18 cellular contexts compared by ENCODE assay signal in the genomic region with DNA sequence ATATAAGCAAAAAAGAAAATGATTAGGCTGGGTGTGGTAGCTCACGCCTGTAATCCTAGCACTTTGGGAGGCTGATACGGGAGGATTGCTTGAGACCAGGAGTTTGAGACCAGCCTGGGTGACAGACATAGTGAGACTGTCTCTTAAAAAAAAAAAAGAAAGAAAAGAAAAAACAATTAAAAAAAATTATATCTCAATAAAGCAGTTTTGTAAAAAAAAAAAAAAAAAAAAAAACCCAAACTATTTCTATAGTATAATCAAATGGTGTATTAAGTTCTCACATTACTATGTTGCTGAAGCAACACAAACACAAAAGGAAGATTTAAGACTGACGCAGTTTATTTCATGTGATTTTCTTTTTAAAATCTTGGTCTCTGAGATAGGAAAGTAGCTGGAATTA.
DNase-seq lines count a peak whose midpoint lies in the region; ATAC-seq, FAIRE-seq and TF ChIP-seq lines count a peak whose summit lies in the region.
"Had no signal": no experiment of that assay in that cellular context is flagged by ENCODE, and none has a peak within 500 bp of the region (broad histone marks: within the 10 kb centered on the region; RNA-seq: fewer than 3 reads in every experiment).

No MANE protein-coding gene starts in this region.

- no peak overlapping the region for H3K27ac ChIP-seq in HUES64 (ENCODE audit: low read depth, low read length)
- no peak overlapping the region for H3K27ac ChIP-seq in K562 (ENCODE audit: extremely low read depth, low read depth, low read length)
- no peak overlapping the region for H3K27ac ChIP-seq in right cardiac atrium (ENCODE audit: low read length)
- H3K27ac ChIP-seq: C4-2B had no signal

- peak overlapping the region; percentile 39; the same call in 1 of the 2 replicates for H3K9ac ChIP-seq in HUES64 (ENCODE audit: low read depth, low read length)
- H3K9ac ChIP-seq in K562 (ENCODE audit: insufficient read depth in 1 of 2, low read depth in 2 of 2, low read length in 2 of 2) = no peak overlapping the region

- H3K4me2 ChIP-seq in K562 (ENCODE audit: insufficient read depth, low read length) = no peak overlapping the region

- no peaks in the 10 kb centered on the region for H3K9me1 ChIP-seq in K562 (ENCODE audit: control insufficient read depth, insufficient read depth, low read length)

- TF ChIP-seq RAD21 in K562 (CRISPR knock-in tag; conservative IDR thresholded peaks at IDR 0.05 in 1 of 2, IDR thresholded peaks at IDR 0.05 in 1 of 2) = no peak

- in situ Hi-C loops in K562 (cut with MboI) = no loop called here

- BruUV-seq in K562 (replicated peaks; lab: Mats Ljungman, UMichigan) = no TSS peak

- CTCF ChIA-PET in K562 (lab: Yijun Ruan, JAX; ENCODE audit: low intra/inter-chr PET ratio) = no interaction called here

- H3K36me3 ChIP-seq in HUES64 (ENCODE audit: insufficient read depth, low read length) (no peaks in the 10 kb centered on the region), K562 (ENCODE audit: control insufficient read depth, insufficient read depth, low read length) (no peaks in the 10 kb centered on the region)
- H3K36me3 ChIP-seq: BE2C had no signal

- no peak for TF ChIP-seq CTCF in K562 (IDR thresholded peaks at IDR 0.05 in 2 of 3, conservative IDR thresholded peaks at IDR 0.05 in 1 of 3; ENCODE audit: insufficient read depth in 2 of 3, low read depth in 1 of 3, low read length in 3 of 3)

- FAIRE-seq in G401.6 (lab: Jason Lieb, UNC) = peak; percentile 51
- no peak for FAIRE-seq in K562 (lab: Jason Lieb, UNC)
- FAIRE-seq: GM12892, GM18507, H1 had no signal

- intact Hi-C loops in K562 (cut with micrococcal nuclease) (no loop called here), right cardiac atrium (cut with DNase I) (loop anchor here in 1 of 4 donors (10.0 kb wide), 1 partner anchor 221 kb away; no protein-coding TSS in a partner anchor)

- H3K4me3 ChIP-seq in HUES64 (ENCODE audit: low read length) (no peak overlapping the region), K562 (no peak overlapping the region), right cardiac atrium (ENCODE audit: low read length) (no peak overlapping the region)

- H4K20me1 ChIP-seq in K562 (replicated peaks; ENCODE audit: control insufficient read depth, insufficient read depth, low read length) = no peaks in the 10 kb centered on the region

- no peaks in the 10 kb centered on the region for H3K9me3 ChIP-seq in HUES64 (ENCODE audit: insufficient read depth, low read depth, low read length)
- no peaks in the 10 kb centered on the region for H3K9me3 ChIP-seq in K562 (replicated peaks; ENCODE audit: control insufficient read depth, insufficient read depth, low read depth, low read length)
- H3K9me3 ChIP-seq in right cardiac atrium (ENCODE audit: control insufficient read depth, low read length) = no peaks in the 10 kb centered on the region
- H3K9me3 ChIP-seq: BE2C, Caco-2 had no signal

- H3K27me3 ChIP-seq in HUES64 (ENCODE audit: insufficient read depth, low read length) (no peaks in the 10 kb centered on the region), K562 (ENCODE audit: control insufficient read depth in 2 of 2, insufficient read depth in 2 of 2, low read length in 2 of 2) (no peaks in the 10 kb centered on the region), right cardiac atrium (ENCODE audit: control insufficient read depth, insufficient read depth) (no peaks in the 10 kb centered on the region)
- H3K27me3 ChIP-seq: BE2C had no signal

- no peak for TF ChIP-seq POLR2A in K562 (conservative IDR thresholded peaks at IDR 0.05)

- WGBS in HUES64 = 86% methylated on average over 2 of the region's 3 CpGs
- WGBS in K562 (ENCODE audit: insufficient coverage, low coverage, missing lambda C conversion rate) = 80% methylated on average over 3 of the region's 3 CpGs
- 94% methylated on average over 3 of the region's 3 CpGs for WGBS in right cardiac atrium

- POLR2A ChIA-PET in K562 (lab: Yijun Ruan, JAX) = no interaction called here

- no peak for DNase-seq in K562 (ENCODE audit: extremely low read depth in 1 of 4, low spot score in 3 of 4)
- peak; percentile 8 for DNase-seq in islet precursor cell
- no peak for DNase-seq in NCI-H1417 treated with DMSO at 0.1 percent for 48 hours (lab: John Stamatoyannopoulos, UW)
- no peak for DNase-seq in activated CD4-positive, alpha-beta T cell treated with anti-CD3 and anti-CD28 coated beads for 4 hours
- DNase-seq in OCI-M2 (lab: John Stamatoyannopoulos, UW; ENCODE audit: unreplicated experiment) = no peak
- DNase-seq in right cardiac atrium = no peak
- DNase-seq: 8988T; BE2C; Caco-2; CD4-positive, alpha-beta T cell; GDM1; H9 had no signal

- TF ChIP-seq EP300 in K562 (IDR thresholded peaks at IDR 0.05; ENCODE audit: low read length) = no peak

- no peak overlapping the region for H2AFZ ChIP-seq in K562 (ENCODE audit: low read depth, low read length)

- H3K4me1 ChIP-seq in HUES64 (ENCODE audit: insufficient read depth, low read length) (peaks cover 30% of the 10 kb centered on the region), K562 (replicated peaks in 1 of 2; ENCODE audit: control insufficient read depth in 2 of 2, insufficient read depth in 2 of 2, low read length in 2 of 2) (no peaks in the 10 kb centered on the region), right cardiac atrium (ENCODE audit: control insufficient read depth, insufficient read depth, low read length) (peaks cover 2% of the 10 kb centered on the region)
- H3K4me1 ChIP-seq: Caco-2 had no signal

- ATAC-seq in K562 (no peak), right cardiac atrium (no peak)

- H3K79me2 ChIP-seq in K562 (ENCODE audit: control insufficient read depth, insufficient read depth, low read length) = no peaks in the 10 kb centered on the region

TF ChIP-seq in K562, 482 proteins besides CTCF, POLR2A, EP300 and RAD21:
- TF ChIP-seq ZNF780A (CRISPR knock-in tag; IDR thresholded peaks at IDR 0.05) = no peak
- 0 out of 2 replicates have a peak, but pooled peaks have one; percentile 14 for TF ChIP-seq ZBTB40 (IDR thresholded peaks at IDR 0.05)
- TF ChIP-seq ZBTB40 (CRISPR knock-in tag; IDR thresholded peaks at IDR 0.05) = no peak
TF ChIP-seq in K562: peak in this region for 1.
